1 cellular context compared by ENCODE assay signal in the genomic region with DNA sequence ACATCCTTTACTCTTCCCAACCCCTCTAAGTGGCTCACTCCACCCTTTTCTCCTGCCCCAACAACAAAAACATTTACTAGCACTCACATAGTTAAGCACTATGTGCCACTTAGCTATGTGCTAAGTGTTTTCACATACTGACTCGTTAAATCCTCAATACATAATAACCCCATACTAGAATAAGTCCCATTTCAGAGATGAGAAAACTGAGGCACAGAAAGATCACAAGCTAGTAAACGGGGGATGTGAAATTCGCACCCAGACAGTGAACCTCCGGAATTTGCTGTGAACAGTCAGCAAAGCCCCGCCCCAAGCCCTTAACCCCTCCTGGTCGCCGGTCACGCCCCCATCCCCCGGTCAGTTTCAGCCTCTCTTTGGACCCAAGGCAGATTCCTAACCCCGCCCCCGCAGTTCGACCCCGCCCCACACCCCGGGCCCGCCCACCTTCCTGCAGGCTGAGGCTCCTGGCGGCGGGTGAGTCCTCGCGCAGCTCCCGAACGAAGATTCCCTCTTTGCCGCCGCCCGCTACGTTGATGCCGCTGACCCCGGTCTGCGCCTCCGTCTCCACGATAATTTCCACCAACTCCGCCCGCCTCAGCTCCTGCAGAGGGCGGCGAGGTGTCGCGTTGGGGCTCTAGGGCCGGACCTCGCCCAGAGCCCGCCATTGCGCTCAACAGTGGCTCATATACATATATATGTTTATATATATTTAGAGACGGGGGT.
TF ChIP-seq lines count a peak whose summit lies in the region.

No MANE protein-coding gene starts in this region.

TF ChIP-seq in K562, 482 proteins besides CTCF, POLR2A, EP300 and RAD21 (continued from another document and continues in another):
- TF ChIP-seq, protein P1, sequence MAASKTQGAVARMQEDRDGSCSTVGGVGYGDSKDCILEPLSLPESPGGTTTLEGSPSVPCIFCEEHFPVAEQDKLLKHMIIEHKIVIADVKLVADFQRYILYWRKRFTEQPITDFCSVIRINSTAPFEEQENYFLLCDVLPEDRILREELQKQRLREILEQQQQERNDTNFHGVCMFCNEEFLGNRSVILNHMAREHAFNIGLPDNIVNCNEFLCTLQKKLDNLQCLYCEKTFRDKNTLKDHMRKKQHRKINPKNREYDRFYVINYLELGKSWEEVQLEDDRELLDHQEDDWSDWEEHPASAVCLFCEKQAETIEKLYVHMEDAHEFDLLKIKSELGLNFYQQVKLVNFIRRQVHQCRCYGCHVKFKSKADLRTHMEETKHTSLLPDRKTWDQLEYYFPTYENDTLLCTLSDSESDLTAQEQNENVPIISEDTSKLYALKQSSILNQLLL (CRISPR knock-in tag; IDR thresholded peaks at IDR 0.05; ENCODE audit: borderline replicate concordance): no peak
- TF ChIP-seq, protein P2, sequence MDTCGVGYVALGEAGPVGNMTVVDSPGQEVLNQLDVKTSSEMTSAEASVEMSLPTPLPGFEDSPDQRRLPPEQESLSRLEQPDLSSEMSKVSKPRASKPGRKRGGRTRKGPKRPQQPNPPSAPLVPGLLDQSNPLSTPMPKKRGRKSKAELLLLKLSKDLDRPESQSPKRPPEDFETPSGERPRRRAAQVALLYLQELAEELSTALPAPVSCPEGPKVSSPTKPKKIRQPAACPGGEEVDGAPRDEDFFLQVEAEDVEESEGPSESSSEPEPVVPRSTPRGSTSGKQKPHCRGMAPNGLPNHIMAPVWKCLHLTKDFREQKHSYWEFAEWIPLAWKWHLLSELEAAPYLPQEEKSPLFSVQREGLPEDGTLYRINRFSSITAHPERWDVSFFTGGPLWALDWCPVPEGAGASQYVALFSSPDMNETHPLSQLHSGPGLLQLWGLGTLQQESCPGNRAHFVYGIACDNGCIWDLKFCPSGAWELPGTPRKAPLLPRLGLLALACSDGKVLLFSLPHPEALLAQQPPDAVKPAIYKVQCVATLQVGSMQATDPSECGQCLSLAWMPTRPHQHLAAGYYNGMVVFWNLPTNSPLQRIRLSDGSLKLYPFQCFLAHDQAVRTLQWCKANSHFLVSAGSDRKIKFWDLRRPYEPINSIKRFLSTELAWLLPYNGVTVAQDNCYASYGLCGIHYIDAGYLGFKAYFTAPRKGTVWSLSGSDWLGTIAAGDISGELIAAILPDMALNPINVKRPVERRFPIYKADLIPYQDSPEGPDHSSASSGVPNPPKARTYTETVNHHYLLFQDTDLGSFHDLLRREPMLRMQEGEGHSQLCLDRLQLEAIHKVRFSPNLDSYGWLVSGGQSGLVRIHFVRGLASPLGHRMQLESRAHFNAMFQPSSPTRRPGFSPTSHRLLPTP (IDR thresholded peaks at IDR 0.05; ENCODE audit: borderline replicate concordance, extremely low read depth, insufficient read length): peak; percentile 45
- TF ChIP-seq NR4A1 (CRISPR knock-in tag; IDR thresholded peaks at IDR 0.05) (no peak), NR4A1 (tag; IDR thresholded peaks at IDR 0.05) (no peak), RBM25 (IDR thresholded peaks at IDR 0.05; ENCODE audit: low read depth, low read length, severe bottlenecking) (peak; percentile 93), ZNF445 (CRISPR knock-in tag; IDR thresholded peaks at IDR 0.05; ENCODE audit: low read depth) (no peak), ZNF165 (CRISPR knock-in tag; IDR thresholded peaks at IDR 0.05; ENCODE audit: borderline replicate concordance) (no peak), BCOR (IDR thresholded peaks at IDR 0.05) (peak; percentile 100), MTA1 (IDR thresholded peaks at IDR 0.05; ENCODE audit: borderline replicate concordance) (no peak), ATF1 (CRISPR knock-in tag; IDR thresholded peaks at IDR 0.05) (no peak), ATF1 (tag; IDR thresholded peaks at IDR 0.05) (peak; percentile 14; the same call in 1 of the 2 replicates), ZNF224 (CRISPR knock-in tag; IDR thresholded peaks at IDR 0.05) (no peak), KLF16 (IDR thresholded peaks at IDR 0.05) (no peak), C11orf30 (IDR thresholded peaks at IDR 0.05; ENCODE audit: low read depth) (no peak), ETV1 (tag; conservative IDR thresholded peaks at IDR 0.05; ENCODE audit: low read depth) (peak; percentile 42; the same call in 1 of the 2 replicates), HNRNPUL1 (IDR thresholded peaks at IDR 0.05; ENCODE audit: low read length) (no peak), TRIM28 (IDR thresholded peaks at IDR 0.05) (no peak), MAFF (IDR thresholded peaks at IDR 0.05; ENCODE audit: low read length) (no peak), NBN (IDR thresholded peaks at IDR 0.05; ENCODE audit: low read depth) (peak; percentile 67), ATF7 (IDR thresholded peaks at IDR 0.05) (no peak), GTF2E2 (tag; IDR thresholded peaks at IDR 0.05) (peak; percentile 60; the same call in 1 of the 2 replicates), ASH1L (IDR thresholded peaks at IDR 0.05; ENCODE audit: borderline replicate concordance, low read depth, partially characterized antibody) (peak; percentile 19), HDAC6 (IDR thresholded peaks at IDR 0.05; ENCODE audit: low read depth, low read length) (no peak), IRF2 (CRISPR knock-in tag; IDR thresholded peaks at IDR 0.05) (no peak), TARDBP (IDR thresholded peaks at IDR 0.05) (no peak), MTA3 (IDR thresholded peaks at IDR 0.05; ENCODE audit: borderline replicate concordance) (peak; percentile 27; the same call in 1 of the 2 replicates), NCOA4 (IDR thresholded peaks at IDR 0.05; ENCODE audit: partially characterized antibody) (no peak), NUFIP1 (IDR thresholded peaks at IDR 0.05; ENCODE audit: partially characterized antibody) (no peak), RCOR1 (IDR thresholded peaks at IDR 0.05; ENCODE audit: borderline replicate concordance in 1 of 2, low read depth in 2 of 2, low read length in 2 of 2) (peak; percentile 54 to 95; a peak in 2 of 4 replicates), ZNF589 (CRISPR knock-in tag; IDR thresholded peaks at IDR 0.05; ENCODE audit: low read depth) (no peak), HDGF (IDR thresholded peaks at IDR 0.05) (0 out of 2 replicates have a peak, but pooled peaks have one; percentile 73), HLTF (IDR thresholded peaks at IDR 0.05) (peak; percentile 34; the same call in 1 of the 2 replicates), ZNF12 (CRISPR knock-in tag; IDR thresholded peaks at IDR 0.05) (peak; percentile 58; the same call in 1 of the 2 replicates), POLR2G (IDR thresholded peaks at IDR 0.05; ENCODE audit: low read depth, low read length) (peak; percentile 40; the same call in 1 of the 2 replicates), ZNF830 (CRISPR knock-in tag; IDR thresholded peaks at IDR 0.05) (no peak), KDM5B (IDR thresholded peaks at IDR 0.05; ENCODE audit: insufficient replicate concordance, low read depth, low read length) (peak; percentile 28), YY1 (IDR thresholded peaks at IDR 0.05; ENCODE audit: borderline replicate concordance in 1 of 3, control insufficient read depth in 1 of 3, extremely low read depth in 1 of 3, insufficient read depth in 3 of 3, insufficient read length in 1 of 3, insufficient replicate concordance in 2 of 3, low read depth in 1 of 3, low read length in 2 of 3) (peak in 2 of 3 experiments; percentile 60 to 61), ZNF586 (CRISPR knock-in tag; conservative IDR thresholded peaks at IDR 0.05) (no peak), JUND (IDR thresholded peaks at IDR 0.05; ENCODE audit: borderline replicate concordance, low read depth, low read length) (no peak), JUND (tag; IDR thresholded peaks at IDR 0.05; ENCODE audit: borderline replicate concordance, low read depth, low read length) (0 out of 3 replicates have a peak, but pooled peaks have one; percentile 16)
- TF ChIP-seq, protein P3, sequence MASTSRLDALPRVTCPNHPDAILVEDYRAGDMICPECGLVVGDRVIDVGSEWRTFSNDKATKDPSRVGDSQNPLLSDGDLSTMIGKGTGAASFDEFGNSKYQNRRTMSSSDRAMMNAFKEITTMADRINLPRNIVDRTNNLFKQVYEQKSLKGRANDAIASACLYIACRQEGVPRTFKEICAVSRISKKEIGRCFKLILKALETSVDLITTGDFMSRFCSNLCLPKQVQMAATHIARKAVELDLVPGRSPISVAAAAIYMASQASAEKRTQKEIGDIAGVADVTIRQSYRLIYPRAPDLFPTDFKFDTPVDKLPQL (IDR thresholded peaks at IDR 0.05; ENCODE audit: extremely low read depth, insufficient read length): no peak
- TF ChIP-seq, protein P4, sequence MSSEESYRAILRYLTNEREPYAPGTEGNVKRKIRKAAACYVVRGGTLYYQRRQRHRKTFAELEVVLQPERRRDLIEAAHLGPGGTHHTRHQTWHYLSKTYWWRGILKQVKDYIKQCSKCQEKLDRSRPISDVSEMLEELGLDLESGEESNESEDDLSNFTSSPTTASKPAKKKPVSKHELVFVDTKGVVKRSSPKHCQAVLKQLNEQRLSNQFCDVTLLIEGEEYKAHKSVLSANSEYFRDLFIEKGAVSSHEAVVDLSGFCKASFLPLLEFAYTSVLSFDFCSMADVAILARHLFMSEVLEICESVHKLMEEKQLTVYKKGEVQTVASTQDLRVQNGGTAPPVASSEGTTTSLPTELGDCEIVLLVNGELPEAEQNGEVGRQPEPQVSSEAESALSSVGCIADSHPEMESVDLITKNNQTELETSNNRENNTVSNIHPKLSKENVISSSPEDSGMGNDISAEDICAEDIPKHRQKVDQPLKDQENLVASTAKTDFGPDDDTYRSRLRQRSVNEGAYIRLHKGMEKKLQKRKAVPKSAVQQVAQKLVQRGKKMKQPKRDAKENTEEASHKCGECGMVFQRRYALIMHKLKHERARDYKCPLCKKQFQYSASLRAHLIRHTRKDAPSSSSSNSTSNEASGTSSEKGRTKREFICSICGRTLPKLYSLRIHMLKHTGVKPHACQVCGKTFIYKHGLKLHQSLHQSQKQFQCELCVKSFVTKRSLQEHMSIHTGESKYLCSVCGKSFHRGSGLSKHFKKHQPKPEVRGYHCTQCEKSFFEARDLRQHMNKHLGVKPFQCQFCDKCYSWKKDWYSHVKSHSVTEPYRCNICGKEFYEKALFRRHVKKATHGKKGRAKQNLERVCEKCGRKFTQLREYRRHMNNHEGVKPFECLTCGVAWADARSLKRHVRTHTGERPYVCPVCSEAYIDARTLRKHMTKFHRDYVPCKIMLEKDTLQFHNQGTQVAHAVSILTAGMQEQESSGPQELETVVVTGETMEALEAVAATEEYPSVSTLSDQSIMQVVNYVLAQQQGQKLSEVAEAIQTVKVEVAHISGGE (CRISPR knock-in tag; IDR thresholded peaks at IDR 0.05): no peak
- TF ChIP-seq, protein P5, sequence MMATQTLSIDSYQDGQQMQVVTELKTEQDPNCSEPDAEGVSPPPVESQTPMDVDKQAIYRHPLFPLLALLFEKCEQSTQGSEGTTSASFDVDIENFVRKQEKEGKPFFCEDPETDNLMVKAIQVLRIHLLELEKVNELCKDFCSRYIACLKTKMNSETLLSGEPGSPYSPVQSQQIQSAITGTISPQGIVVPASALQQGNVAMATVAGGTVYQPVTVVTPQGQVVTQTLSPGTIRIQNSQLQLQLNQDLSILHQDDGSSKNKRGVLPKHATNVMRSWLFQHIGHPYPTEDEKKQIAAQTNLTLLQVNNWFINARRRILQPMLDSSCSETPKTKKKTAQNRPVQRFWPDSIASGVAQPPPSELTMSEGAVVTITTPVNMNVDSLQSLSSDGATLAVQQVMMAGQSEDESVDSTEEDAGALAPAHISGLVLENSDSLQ (IDR thresholded peaks at IDR 0.05): peak; percentile 13; the same call in 1 of the 2 replicates
- TF ChIP-seq, protein P6, sequence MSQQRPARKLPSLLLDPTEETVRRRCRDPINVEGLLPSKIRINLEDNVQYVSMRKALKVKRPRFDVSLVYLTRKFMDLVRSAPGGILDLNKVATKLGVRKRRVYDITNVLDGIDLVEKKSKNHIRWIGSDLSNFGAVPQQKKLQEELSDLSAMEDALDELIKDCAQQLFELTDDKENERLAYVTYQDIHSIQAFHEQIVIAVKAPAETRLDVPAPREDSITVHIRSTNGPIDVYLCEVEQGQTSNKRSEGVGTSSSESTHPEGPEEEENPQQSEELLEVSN (IDR thresholded peaks at IDR 0.05; ENCODE audit: borderline replicate concordance in 1 of 2, extremely low read depth in 1 of 2, insufficient read depth in 1 of 2, insufficient read length in 1 of 2, low read depth in 1 of 2, low read length in 1 of 2, poor library complexity in 1 of 2, severe bottlenecking in 1 of 2): peak; percentile 23 to 76
- TF ChIP-seq, protein P7, sequence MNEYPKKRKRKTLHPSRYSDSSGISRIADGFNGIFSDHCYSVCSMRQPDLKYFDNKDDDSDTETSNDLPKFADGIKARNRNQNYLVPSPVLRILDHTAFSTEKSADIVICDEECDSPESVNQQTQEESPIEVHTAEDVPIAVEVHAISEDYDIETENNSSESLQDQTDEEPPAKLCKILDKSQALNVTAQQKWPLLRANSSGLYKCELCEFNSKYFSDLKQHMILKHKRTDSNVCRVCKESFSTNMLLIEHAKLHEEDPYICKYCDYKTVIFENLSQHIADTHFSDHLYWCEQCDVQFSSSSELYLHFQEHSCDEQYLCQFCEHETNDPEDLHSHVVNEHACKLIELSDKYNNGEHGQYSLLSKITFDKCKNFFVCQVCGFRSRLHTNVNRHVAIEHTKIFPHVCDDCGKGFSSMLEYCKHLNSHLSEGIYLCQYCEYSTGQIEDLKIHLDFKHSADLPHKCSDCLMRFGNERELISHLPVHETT (CRISPR knock-in tag; conservative IDR thresholded peaks at IDR 0.05 in 1 of 2, IDR thresholded peaks at IDR 0.05 in 1 of 2): no peak
- TF ChIP-seq, protein P8, sequence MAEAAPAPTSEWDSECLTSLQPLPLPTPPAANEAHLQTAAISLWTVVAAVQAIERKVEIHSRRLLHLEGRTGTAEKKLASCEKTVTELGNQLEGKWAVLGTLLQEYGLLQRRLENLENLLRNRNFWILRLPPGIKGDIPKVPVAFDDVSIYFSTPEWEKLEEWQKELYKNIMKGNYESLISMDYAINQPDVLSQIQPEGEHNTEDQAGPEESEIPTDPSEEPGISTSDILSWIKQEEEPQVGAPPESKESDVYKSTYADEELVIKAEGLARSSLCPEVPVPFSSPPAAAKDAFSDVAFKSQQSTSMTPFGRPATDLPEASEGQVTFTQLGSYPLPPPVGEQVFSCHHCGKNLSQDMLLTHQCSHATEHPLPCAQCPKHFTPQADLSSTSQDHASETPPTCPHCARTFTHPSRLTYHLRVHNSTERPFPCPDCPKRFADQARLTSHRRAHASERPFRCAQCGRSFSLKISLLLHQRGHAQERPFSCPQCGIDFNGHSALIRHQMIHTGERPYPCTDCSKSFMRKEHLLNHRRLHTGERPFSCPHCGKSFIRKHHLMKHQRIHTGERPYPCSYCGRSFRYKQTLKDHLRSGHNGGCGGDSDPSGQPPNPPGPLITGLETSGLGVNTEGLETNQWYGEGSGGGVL (CRISPR knock-in tag; IDR thresholded peaks at IDR 0.05): no peak
- TF ChIP-seq, protein P9, sequence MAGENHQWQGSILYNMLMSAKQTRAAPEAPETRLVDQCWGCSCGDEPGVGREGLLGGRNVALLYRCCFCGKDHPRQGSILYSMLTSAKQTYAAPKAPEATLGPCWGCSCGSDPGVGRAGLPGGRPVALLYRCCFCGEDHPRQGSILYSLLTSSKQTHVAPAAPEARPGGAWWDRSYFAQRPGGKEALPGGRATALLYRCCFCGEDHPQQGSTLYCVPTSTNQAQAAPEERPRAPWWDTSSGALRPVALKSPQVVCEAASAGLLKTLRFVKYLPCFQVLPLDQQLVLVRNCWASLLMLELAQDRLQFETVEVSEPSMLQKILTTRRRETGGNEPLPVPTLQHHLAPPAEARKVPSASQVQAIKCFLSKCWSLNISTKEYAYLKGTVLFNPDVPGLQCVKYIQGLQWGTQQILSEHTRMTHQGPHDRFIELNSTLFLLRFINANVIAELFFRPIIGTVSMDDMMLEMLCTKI (IDR thresholded peaks at IDR 0.05; ENCODE audit: partially characterized antibody): no peak
